ENCODE assay signal across 1 cellular context in the genomic region with DNA sequence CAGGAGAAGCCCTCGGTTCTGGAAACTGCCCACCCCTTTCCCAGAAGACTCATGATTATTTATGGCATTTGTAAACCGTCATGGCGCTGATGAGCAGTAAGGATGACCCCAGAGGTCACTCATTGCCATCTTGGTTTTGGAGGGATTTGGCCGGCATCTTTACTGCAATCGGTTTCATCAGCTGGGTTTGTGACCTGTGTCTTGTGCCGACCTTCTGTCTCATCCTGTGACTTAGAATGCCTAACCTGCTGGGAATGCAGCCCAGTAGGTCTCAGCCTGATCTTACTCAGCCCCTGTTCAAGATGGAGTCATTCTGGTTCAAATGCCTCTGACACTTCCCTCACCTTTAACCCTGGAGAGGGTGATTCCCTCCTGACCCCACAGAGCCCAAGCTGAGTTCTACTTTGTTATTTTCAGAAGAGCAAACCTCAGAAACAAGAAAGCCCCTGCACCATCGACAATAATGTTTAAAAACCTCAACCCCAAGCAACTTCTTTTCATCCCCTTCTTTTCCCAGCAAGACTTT.
A peak's percentile ranks its signal among the peaks of the same experiment; 100 is the strongest.
TF ChIP-seq lines count a peak whose summit lies in the region.

No MANE protein-coding gene starts in this region.

TF ChIP-seq in K562, 482 proteins besides CTCF, POLR2A, EP300 and RAD21 (continued from another document and continues in another):
- TF ChIP-seq, protein P1, sequence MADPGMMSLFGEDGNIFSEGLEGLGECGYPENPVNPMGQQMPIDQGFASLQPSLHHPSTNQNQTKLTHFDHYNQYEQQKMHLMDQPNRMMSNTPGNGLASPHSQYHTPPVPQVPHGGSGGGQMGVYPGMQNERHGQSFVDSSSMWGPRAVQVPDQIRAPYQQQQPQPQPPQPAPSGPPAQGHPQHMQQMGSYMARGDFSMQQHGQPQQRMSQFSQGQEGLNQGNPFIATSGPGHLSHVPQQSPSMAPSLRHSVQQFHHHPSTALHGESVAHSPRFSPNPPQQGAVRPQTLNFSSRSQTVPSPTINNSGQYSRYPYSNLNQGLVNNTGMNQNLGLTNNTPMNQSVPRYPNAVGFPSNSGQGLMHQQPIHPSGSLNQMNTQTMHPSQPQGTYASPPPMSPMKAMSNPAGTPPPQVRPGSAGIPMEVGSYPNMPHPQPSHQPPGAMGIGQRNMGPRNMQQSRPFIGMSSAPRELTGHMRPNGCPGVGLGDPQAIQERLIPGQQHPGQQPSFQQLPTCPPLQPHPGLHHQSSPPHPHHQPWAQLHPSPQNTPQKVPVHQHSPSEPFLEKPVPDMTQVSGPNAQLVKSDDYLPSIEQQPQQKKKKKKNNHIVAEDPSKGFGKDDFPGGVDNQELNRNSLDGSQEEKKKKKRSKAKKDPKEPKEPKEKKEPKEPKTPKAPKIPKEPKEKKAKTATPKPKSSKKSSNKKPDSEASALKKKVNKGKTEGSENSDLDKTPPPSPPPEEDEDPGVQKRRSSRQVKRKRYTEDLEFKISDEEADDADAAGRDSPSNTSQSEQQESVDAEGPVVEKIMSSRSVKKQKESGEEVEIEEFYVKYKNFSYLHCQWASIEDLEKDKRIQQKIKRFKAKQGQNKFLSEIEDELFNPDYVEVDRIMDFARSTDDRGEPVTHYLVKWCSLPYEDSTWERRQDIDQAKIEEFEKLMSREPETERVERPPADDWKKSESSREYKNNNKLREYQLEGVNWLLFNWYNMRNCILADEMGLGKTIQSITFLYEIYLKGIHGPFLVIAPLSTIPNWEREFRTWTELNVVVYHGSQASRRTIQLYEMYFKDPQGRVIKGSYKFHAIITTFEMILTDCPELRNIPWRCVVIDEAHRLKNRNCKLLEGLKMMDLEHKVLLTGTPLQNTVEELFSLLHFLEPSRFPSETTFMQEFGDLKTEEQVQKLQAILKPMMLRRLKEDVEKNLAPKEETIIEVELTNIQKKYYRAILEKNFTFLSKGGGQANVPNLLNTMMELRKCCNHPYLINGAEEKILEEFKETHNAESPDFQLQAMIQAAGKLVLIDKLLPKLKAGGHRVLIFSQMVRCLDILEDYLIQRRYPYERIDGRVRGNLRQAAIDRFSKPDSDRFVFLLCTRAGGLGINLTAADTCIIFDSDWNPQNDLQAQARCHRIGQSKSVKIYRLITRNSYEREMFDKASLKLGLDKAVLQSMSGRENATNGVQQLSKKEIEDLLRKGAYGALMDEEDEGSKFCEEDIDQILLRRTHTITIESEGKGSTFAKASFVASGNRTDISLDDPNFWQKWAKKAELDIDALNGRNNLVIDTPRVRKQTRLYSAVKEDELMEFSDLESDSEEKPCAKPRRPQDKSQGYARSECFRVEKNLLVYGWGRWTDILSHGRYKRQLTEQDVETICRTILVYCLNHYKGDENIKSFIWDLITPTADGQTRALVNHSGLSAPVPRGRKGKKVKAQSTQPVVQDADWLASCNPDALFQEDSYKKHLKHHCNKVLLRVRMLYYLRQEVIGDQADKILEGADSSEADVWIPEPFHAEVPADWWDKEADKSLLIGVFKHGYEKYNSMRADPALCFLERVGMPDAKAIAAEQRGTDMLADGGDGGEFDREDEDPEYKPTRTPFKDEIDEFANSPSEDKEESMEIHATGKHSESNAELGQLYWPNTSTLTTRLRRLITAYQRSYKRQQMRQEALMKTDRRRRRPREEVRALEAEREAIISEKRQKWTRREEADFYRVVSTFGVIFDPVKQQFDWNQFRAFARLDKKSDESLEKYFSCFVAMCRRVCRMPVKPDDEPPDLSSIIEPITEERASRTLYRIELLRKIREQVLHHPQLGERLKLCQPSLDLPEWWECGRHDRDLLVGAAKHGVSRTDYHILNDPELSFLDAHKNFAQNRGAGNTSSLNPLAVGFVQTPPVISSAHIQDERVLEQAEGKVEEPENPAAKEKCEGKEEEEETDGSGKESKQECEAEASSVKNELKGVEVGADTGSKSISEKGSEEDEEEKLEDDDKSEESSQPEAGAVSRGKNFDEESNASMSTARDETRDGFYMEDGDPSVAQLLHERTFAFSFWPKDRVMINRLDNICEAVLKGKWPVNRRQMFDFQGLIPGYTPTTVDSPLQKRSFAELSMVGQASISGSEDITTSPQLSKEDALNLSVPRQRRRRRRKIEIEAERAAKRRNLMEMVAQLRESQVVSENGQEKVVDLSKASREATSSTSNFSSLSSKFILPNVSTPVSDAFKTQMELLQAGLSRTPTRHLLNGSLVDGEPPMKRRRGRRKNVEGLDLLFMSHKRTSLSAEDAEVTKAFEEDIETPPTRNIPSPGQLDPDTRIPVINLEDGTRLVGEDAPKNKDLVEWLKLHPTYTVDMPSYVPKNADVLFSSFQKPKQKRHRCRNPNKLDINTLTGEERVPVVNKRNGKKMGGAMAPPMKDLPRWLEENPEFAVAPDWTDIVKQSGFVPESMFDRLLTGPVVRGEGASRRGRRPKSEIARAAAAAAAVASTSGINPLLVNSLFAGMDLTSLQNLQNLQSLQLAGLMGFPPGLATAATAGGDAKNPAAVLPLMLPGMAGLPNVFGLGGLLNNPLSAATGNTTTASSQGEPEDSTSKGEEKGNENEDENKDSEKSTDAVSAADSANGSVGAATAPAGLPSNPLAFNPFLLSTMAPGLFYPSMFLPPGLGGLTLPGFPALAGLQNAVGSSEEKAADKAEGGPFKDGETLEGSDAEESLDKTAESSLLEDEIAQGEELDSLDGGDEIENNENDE (IDR thresholded peaks at IDR 0.05; ENCODE audit: low read depth, low read length): no peak
- TF ChIP-seq, protein P2, sequence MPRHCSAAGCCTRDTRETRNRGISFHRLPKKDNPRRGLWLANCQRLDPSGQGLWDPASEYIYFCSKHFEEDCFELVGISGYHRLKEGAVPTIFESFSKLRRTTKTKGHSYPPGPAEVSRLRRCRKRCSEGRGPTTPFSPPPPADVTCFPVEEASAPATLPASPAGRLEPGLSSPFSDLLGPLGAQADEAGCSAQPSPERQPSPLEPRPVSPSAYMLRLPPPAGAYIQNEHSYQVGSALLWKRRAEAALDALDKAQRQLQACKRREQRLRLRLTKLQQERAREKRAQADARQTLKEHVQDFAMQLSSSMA (CRISPR knock-in tag; IDR thresholded peaks at IDR 0.05): peak; percentile 80
- no peak for TF ChIP-seq ZNF507 (tag; conservative IDR thresholded peaks at IDR 0.05)
- peak; percentile 85; the same call in 1 of the 2 replicates for TF ChIP-seq NR2C1 (IDR thresholded peaks at IDR 0.05)
- peak; percentile 97 for TF ChIP-seq NR2C1 (tag; IDR thresholded peaks at IDR 0.05)
- TF ChIP-seq FOXP1 (CRISPR knock-in tag; IDR thresholded peaks at IDR 0.05): no peak
- TF ChIP-seq TARDBP (IDR thresholded peaks at IDR 0.05): no peak
- TF ChIP-seq DACH1 (IDR thresholded peaks at IDR 0.05; ENCODE audit: partially characterized antibody): no peak
- TF ChIP-seq MEF2A (IDR thresholded peaks at IDR 0.05; ENCODE audit: control insufficient read depth, low read depth, low read length): no peak
- no peak for TF ChIP-seq XRCC3 (IDR thresholded peaks at IDR 0.05)
- no peak for TF ChIP-seq KDM2B (CRISPR knock-in tag; IDR thresholded peaks at IDR 0.05)
- TF ChIP-seq PPARD (CRISPR knock-in tag; IDR thresholded peaks at IDR 0.05): 0 out of 2 replicates have a peak, but pooled peaks have one; percentile 24
- TF ChIP-seq ZFPM2 (CRISPR knock-in tag; IDR thresholded peaks at IDR 0.05): peak; percentile 90; the same call in 1 of the 2 replicates
- TF ChIP-seq SMARCC2 (IDR thresholded peaks at IDR 0.05; ENCODE audit: low read depth): no peak
- no peak for TF ChIP-seq ASH1L (IDR thresholded peaks at IDR 0.05; ENCODE audit: borderline replicate concordance, low read depth, partially characterized antibody)
- TF ChIP-seq, protein P3, sequence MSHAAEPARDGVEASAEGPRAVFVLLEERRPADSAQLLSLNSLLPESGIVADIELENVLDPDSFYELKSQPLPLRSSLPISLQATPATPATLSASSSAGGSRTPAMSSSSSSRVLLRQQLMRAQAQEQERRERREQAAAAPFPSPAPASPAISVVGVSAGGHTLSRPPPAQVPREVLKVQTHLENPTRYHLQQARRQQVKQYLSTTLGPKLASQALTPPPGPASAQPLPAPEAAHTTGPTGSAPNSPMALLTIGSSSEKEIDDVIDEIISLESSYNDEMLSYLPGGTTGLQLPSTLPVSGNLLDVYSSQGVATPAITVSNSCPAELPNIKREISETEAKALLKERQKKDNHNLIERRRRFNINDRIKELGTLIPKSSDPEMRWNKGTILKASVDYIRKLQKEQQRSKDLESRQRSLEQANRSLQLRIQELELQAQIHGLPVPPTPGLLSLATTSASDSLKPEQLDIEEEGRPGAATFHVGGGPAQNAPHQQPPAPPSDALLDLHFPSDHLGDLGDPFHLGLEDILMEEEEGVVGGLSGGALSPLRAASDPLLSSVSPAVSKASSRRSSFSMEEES (CRISPR knock-in tag; IDR thresholded peaks at IDR 0.05): no peak
- no peak for TF ChIP-seq HNRNPUL1 (IDR thresholded peaks at IDR 0.05; ENCODE audit: low read length)
- TF ChIP-seq, protein P4, sequence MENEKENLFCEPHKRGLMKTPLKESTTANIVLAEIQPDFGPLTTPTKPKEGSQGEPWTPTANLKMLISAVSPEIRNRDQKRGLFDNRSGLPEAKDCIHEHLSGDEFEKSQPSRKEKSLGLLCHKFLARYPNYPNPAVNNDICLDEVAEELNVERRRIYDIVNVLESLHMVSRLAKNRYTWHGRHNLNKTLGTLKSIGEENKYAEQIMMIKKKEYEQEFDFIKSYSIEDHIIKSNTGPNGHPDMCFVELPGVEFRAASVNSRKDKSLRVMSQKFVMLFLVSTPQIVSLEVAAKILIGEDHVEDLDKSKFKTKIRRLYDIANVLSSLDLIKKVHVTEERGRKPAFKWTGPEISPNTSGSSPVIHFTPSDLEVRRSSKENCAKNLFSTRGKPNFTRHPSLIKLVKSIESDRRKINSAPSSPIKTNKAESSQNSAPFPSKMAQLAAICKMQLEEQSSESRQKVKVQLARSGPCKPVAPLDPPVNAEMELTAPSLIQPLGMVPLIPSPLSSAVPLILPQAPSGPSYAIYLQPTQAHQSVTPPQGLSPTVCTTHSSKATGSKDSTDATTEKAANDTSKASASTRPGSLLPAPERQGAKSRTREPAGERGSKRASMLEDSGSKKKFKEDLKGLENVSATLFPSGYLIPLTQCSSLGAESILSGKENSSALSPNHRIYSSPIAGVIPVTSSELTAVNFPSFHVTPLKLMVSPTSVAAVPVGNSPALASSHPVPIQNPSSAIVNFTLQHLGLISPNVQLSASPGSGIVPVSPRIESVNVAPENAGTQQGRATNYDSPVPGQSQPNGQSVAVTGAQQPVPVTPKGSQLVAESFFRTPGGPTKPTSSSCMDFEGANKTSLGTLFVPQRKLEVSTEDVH (IDR thresholded peaks at IDR 0.05; ENCODE audit: low read depth, partially characterized antibody): no peak
- TF ChIP-seq, protein P5, sequence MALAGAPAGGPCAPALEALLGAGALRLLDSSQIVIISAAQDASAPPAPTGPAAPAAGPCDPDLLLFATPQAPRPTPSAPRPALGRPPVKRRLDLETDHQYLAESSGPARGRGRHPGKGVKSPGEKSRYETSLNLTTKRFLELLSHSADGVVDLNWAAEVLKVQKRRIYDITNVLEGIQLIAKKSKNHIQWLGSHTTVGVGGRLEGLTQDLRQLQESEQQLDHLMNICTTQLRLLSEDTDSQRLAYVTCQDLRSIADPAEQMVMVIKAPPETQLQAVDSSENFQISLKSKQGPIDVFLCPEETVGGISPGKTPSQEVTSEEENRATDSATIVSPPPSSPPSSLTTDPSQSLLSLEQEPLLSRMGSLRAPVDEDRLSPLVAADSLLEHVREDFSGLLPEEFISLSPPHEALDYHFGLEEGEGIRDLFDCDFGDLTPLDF (CRISPR knock-in tag; IDR thresholded peaks at IDR 0.05): no peak
- TF ChIP-seq, protein P6, sequence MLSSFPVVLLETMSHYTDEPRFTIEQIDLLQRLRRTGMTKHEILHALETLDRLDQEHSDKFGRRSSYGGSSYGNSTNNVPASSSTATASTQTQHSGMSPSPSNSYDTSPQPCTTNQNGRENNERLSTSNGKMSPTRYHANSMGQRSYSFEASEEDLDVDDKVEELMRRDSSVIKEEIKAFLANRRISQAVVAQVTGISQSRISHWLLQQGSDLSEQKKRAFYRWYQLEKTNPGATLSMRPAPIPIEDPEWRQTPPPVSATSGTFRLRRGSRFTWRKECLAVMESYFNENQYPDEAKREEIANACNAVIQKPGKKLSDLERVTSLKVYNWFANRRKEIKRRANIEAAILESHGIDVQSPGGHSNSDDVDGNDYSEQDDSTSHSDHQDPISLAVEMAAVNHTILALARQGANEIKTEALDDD (IDR thresholded peaks at IDR 0.05): no peak
- no peak for TF ChIP-seq CC2D1A (IDR thresholded peaks at IDR 0.05)
- TF ChIP-seq NCOR1 (IDR thresholded peaks at IDR 0.05): no peak
- TF ChIP-seq, protein P7, sequence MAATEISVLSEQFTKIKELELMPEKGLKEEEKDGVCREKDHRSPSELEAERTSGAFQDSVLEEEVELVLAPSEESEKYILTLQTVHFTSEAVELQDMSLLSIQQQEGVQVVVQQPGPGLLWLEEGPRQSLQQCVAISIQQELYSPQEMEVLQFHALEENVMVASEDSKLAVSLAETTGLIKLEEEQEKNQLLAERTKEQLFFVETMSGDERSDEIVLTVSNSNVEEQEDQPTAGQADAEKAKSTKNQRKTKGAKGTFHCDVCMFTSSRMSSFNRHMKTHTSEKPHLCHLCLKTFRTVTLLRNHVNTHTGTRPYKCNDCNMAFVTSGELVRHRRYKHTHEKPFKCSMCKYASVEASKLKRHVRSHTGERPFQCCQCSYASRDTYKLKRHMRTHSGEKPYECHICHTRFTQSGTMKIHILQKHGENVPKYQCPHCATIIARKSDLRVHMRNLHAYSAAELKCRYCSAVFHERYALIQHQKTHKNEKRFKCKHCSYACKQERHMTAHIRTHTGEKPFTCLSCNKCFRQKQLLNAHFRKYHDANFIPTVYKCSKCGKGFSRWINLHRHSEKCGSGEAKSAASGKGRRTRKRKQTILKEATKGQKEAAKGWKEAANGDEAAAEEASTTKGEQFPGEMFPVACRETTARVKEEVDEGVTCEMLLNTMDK (IDR thresholded peaks at IDR 0.05; ENCODE audit: borderline replicate concordance, insufficient read depth, low read depth, low read length, poor library complexity, severe bottlenecking): no peak
- no peak for TF ChIP-seq PHF20 (IDR thresholded peaks at IDR 0.05; ENCODE audit: partially characterized antibody)
- TF ChIP-seq ZNF57 (CRISPR knock-in tag; IDR thresholded peaks at IDR 0.05): no peak
- TF ChIP-seq, protein P8, sequence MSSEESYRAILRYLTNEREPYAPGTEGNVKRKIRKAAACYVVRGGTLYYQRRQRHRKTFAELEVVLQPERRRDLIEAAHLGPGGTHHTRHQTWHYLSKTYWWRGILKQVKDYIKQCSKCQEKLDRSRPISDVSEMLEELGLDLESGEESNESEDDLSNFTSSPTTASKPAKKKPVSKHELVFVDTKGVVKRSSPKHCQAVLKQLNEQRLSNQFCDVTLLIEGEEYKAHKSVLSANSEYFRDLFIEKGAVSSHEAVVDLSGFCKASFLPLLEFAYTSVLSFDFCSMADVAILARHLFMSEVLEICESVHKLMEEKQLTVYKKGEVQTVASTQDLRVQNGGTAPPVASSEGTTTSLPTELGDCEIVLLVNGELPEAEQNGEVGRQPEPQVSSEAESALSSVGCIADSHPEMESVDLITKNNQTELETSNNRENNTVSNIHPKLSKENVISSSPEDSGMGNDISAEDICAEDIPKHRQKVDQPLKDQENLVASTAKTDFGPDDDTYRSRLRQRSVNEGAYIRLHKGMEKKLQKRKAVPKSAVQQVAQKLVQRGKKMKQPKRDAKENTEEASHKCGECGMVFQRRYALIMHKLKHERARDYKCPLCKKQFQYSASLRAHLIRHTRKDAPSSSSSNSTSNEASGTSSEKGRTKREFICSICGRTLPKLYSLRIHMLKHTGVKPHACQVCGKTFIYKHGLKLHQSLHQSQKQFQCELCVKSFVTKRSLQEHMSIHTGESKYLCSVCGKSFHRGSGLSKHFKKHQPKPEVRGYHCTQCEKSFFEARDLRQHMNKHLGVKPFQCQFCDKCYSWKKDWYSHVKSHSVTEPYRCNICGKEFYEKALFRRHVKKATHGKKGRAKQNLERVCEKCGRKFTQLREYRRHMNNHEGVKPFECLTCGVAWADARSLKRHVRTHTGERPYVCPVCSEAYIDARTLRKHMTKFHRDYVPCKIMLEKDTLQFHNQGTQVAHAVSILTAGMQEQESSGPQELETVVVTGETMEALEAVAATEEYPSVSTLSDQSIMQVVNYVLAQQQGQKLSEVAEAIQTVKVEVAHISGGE (CRISPR knock-in tag; IDR thresholded peaks at IDR 0.05): peak in 1 of 3 experiments; percentile 41; a peak in 1 of 6 replicates
- no peak for TF ChIP-seq CBX3 (IDR thresholded peaks at IDR 0.05; ENCODE audit: borderline replicate concordance in 1 of 2, low read length in 2 of 2)
- no peak for TF ChIP-seq CEBPB (tag; IDR thresholded peaks at IDR 0.05)
- no peak for TF ChIP-seq TAL1 (IDR thresholded peaks at IDR 0.05)
